9 cellular contexts compared by ENCODE assay signal in genomic region chr20:35305682-35306556, GRCh38. TPM values are rescaled to one million over a fixed set of nuclear protein-coding genes. Genes with fewer than 3 reads are reported as not detected.
DNase-seq lines count a peak whose midpoint lies in the region; ATAC-seq and TF ChIP-seq lines count a peak whose summit lies in the region.
"Had no signal": no experiment of that assay in that cellular context is flagged by ENCODE, and none has a peak within 500 bp of the region (broad histone marks: within the 10 kb centered on the region; RNA-seq: fewer than 3 reads in every experiment).

No MANE protein-coding gene starts in this region.

- H3K27ac ChIP-seq in right cardiac atrium (ENCODE audit: low read length) = no peak overlapping the region

- no peak for TF ChIP-seq POLR2A in erythroblast (IDR thresholded peaks at IDR 0.05; ENCODE audit: low read length)

- WGBS in right cardiac atrium = 89% methylated on average over 12 of the region's 12 CpGs

- no peaks in the 10 kb centered on the region for H3K36me3 Mint-ChIP-seq in activated CD4-positive, alpha-beta memory T cell treated with anti-CD3 and anti-CD28 coated beads, Interleukin-2, amount 10 ng/mL, durations not matched to agents 7 days and 5 days (ENCODE audit: low read depth)

- no peaks in the 10 kb centered on the region for H3K27me3 ChIP-seq in right cardiac atrium (ENCODE audit: control insufficient read depth, insufficient read depth)

- H3K27me3 Mint-ChIP-seq in activated CD4-positive, alpha-beta memory T cell treated with anti-CD3 and anti-CD28 coated beads, Interleukin-2, amount 10 ng/mL, durations not matched to agents 7 days and 5 days = no peaks in the 10 kb centered on the region

- intact Hi-C loops in right cardiac atrium (cut with DNase I) (no loop called here), cardiac septum (cut with DNase I) (loop anchor here (2.0 kb wide), 1 partner anchor 141 kb away; no protein-coding TSS in a partner anchor)

- peaks cover 14% of the 10 kb centered on the region for H3K4me1 ChIP-seq in right cardiac atrium (ENCODE audit: control insufficient read depth, insufficient read depth, low read length)

- no peaks in the 10 kb centered on the region for H3K9me3 ChIP-seq in right cardiac atrium (ENCODE audit: control insufficient read depth, low read length)

- peaks cover 59% of the 10 kb centered on the region for H3K4me1 Mint-ChIP-seq in activated CD4-positive, alpha-beta memory T cell treated with anti-CD3 and anti-CD28 coated beads, Interleukin-2, amount 10 ng/mL, durations not matched to agents 7 days and 5 days

- no peak overlapping the region for H3K4me3 Mint-ChIP-seq in activated CD4-positive, alpha-beta memory T cell treated with anti-CD3 and anti-CD28 coated beads, Interleukin-2, amount 10 ng/mL, durations not matched to agents 7 days and 5 days

- peak overlapping the region; percentile 85 for H3K27ac Mint-ChIP-seq in activated CD4-positive, alpha-beta memory T cell treated with anti-CD3 and anti-CD28 coated beads, Interleukin-2, amount 10 ng/mL, durations not matched to agents 7 days and 5 days

- no peaks in the 10 kb centered on the region for H3K9me3 Mint-ChIP-seq in activated CD4-positive, alpha-beta memory T cell treated with anti-CD3 and anti-CD28 coated beads, Interleukin-2, amount 10 ng/mL, durations not matched to agents 7 days and 5 days

- peak in 1 of 2 donors; percentile 69 for ATAC-seq in right cardiac atrium
- ATAC-seq in HG03460 (IDR thresholded peaks at IDR 0.05; ENCODE audit: unreplicated experiment) = no peak

- POLR2A ChIA-PET in activated CD4-positive, alpha-beta memory T cell treated with anti-CD3 and anti-CD28 coated beads, Interleukin-2, amount 10 ng/mL, durations not matched to agents 7 days and 5 days (lab: Charles Lee) = interaction anchor here (0.7 to 4.8 kb wide), 8 partner anchors 13 to 185 kb away, joined by 3 to 28 read pairs (median 5); partner anchors contain the start of genes CEP250, EDEM2, EIF6 and MMP24OS

- peak in 2 of 3 donors; percentile 31 to 70 for DNase-seq in right cardiac atrium
- DNase-seq in cardiac septum (ENCODE audit: low spot score) = no peak
- peak; percentile 86 for DNase-seq in activated CD4-positive, alpha-beta memory T cell treated with anti-CD3 and anti-CD28 coated beads, Interleukin-2, amount 10 ng/mL, durations not matched to agents 7 days and 5 days
- peak; percentile 68 to 88 for DNase-seq in erythroblast (lab: John Stamatoyannopoulos, UW)
- DNase-seq in skeletal muscle cell (ENCODE audit: low read depth) = peak; percentile 99
- DNase-seq in OCI-M2 (lab: John Stamatoyannopoulos, UW; ENCODE audit: unreplicated experiment) = no peak
- DNase-seq in NCI-H2029 treated with DMSO at 0.1 percent for 48 hours (lab: John Stamatoyannopoulos, UW) = no peak

- H3K4me3 ChIP-seq in right cardiac atrium (ENCODE audit: low read length) (no peak overlapping the region), skeletal muscle cell (ENCODE audit: low read depth, low read length) (no peak overlapping the region)

- CTCF ChIA-PET in activated CD4-positive, alpha-beta memory T cell treated with anti-CD3 and anti-CD28 coated beads, Interleukin-2, amount 10 ng/mL, durations not matched to agents 7 days and 5 days (lab: Charles Lee) = interaction anchor here (0.5 to 7.1 kb wide), 16 partner anchors 9 to 432 kb away, joined by 3 to 95 read pairs (median 5); partner anchors contain the start of genes CEP250, EDEM2, EIF6 and GDF5

RNA-seq across cellular contexts. Expression of gene FAM83C, which starts 13.7 kb away (rescaled TPM):
- total RNA-seq in right cardiac atrium (not detected), cardiac septum (not detected)
- polyA plus RNA-seq in right cardiac atrium = not detected
- total RNA-seq in activated CD4-positive, alpha-beta memory T cell treated with anti-CD3 and anti-CD28 coated beads, Interleukin-2, amount 10 ng/mL, durations not matched to agents 7 days and 5 days = not detected
- total RNA-seq: temporal lobe had no signal

RNA-seq across cellular contexts. Expression of gene EIF6, which starts 21.3 kb away (rescaled TPM):
- total RNA-seq in right cardiac atrium (10 to 100 TPM; 36.2 to 57.3 (median 41.4) TPM), cardiac septum (41.2 TPM)
- 37.7 TPM for polyA plus RNA-seq in right cardiac atrium
- total RNA-seq in activated CD4-positive, alpha-beta memory T cell treated with anti-CD3 and anti-CD28 coated beads, Interleukin-2, amount 10 ng/mL, durations not matched to agents 7 days and 5 days = 10 to 100 TPM; 86.1 to 91.3 TPM

RNA-seq across cellular contexts. Expression of gene MMP24OS, which starts 28.0 kb away (rescaled TPM):
- total RNA-seq in right cardiac atrium (10 to 100 TPM; 45.1 to 65.0 (median 48.6) TPM), cardiac septum (63.4 TPM)
- 47.1 TPM for polyA plus RNA-seq in right cardiac atrium
- 10 to 100 TPM; 45.6 to 48.7 TPM for total RNA-seq in activated CD4-positive, alpha-beta memory T cell treated with anti-CD3 and anti-CD28 coated beads, Interleukin-2, amount 10 ng/mL, durations not matched to agents 7 days and 5 days

Comparison
In these comparisons a context has a peak if more than half of its experiments do, and no peak if none do; other contexts are left out.
1. DNase-seq: peak in right cardiac atrium (2 of 3), activated CD4-positive, alpha-beta memory T cell treated with anti-CD3 and anti-CD28 coated beads, Interleukin-2, amount 10 ng/mL, durations not matched to agents 7 days and 5 days (single experiment), erythroblast (2 of 2) and skeletal muscle cell (single experiment); none in cardiac septum (single experiment), OCI-M2 (single experiment) and NCI-H2029 treated with DMSO at 0.1 percent for 48 hours (single experiment).